In the genomic region with DNA sequence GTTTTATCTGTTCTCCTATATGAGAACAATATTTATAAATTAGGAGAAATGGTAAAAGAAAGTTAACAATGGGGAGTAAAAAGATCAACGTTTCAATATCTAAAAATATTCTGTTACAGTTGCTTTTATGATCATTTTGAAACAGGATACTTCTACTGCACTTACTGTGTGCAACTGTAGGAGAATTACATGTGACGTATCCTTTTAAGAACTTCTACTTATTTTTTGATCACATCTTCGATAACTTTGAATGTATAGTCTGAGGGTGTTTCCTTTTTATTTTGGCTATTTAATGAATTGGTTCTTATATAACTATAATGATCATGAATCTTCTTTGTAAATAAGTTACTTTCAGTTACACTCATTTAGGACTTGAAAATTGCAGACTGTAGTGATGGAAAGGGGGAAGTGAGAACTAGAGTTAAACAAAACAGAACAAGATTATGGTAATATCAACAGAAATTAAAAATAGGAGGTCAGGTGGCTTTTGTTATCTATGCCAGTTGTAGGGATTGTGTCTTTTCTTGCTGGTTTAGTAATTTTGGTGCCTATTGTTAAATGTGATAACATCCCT, we compare ENCODE assay signal across 11 cellular contexts.
A peak's percentile ranks its signal among the peaks of the same experiment; 100 is the strongest.
DNase-seq lines count a peak whose midpoint lies in the region; ATAC-seq, FAIRE-seq and TF ChIP-seq lines count a peak whose summit lies in the region.
"Had no signal": no experiment of that assay in that cellular context is flagged by ENCODE, and none has a peak within 500 bp of the region (broad histone marks: within the 10 kb centered on the region; RNA-seq: fewer than 3 reads in every experiment).

No MANE protein-coding gene starts in this region.

- no peak for TF ChIP-seq POLR2A in GM12878 (IDR thresholded peaks at IDR 0.05; ENCODE audit: low read depth, low read length)

- peaks cover 3% of the 10 kb centered on the region for H3K27me3 Mint-ChIP-seq in activated CD8-positive, alpha-beta memory T cell treated with anti-CD3 and anti-CD28 coated beads, Interleukin-2, amount 10 ng/mL, durations not matched to agents 7 days and 5 days

- peak overlapping the region; percentile 11 for H3K4me2 ChIP-seq in GM12878 (ENCODE audit: control insufficient read depth, insufficient read depth)

- H3K4me3 ChIP-seq in GM12878: no peak overlapping the region

- TF ChIP-seq RAD21 in GM12878 (IDR thresholded peaks at IDR 0.05; ENCODE audit: insufficient read depth, low read depth, low read length): no peak

- intact Hi-C loops in GM12878 (cut with micrococcal nuclease; ENCODE audit: unreplicated experiment): loop anchor here (5.0 kb wide), 1 partner anchor 290 kb away; a partner anchor contains a TSS
- intact Hi-C loops in posterior cingulate gyrus (cut with DNase I): no loop called here

- CTCF ChIA-PET in GM12878 (lab: Yijun Ruan, JAX): interaction anchor here (0.7 kb wide), 1 partner anchor 243 kb away, joined by 3 read pairs; no protein-coding TSS in a partner anchor
- CTCF ChIA-PET in activated CD8-positive, alpha-beta memory T cell treated with anti-CD3 and anti-CD28 coated beads, Interleukin-2, amount 10 ng/mL, durations not matched to agents 7 days and 5 days (lab: Charles Lee): no interaction called here

- ATAC-seq in GM18520 (IDR thresholded peaks at IDR 0.05; ENCODE audit: unreplicated experiment) (peak; percentile 74), GM21619 (IDR thresholded peaks at IDR 0.05; ENCODE audit: unreplicated experiment) (peak; percentile 88), HG03196 (IDR thresholded peaks at IDR 0.05; ENCODE audit: unreplicated experiment) (peak; percentile 93), GM12878 (peak; percentile 91)
- no peak for ATAC-seq in activated CD8-positive, alpha-beta memory T cell treated with anti-CD3 and anti-CD28 coated beads, Interleukin-2, amount 10 ng/mL, durations not matched to agents 7 days and 5 days
- ATAC-seq: effector memory CD8-positive, alpha-beta T cell had no signal

- peak overlapping the region; percentile 90 for H3K27ac ChIP-seq in GM12878 (ENCODE audit: control insufficient read depth, insufficient read depth)

- in situ Hi-C loops in GM12878 (cut with MboI): no loop called here

- no peak overlapping the region for H3K27ac Mint-ChIP-seq in activated CD8-positive, alpha-beta memory T cell treated with anti-CD3 and anti-CD28 coated beads, Interleukin-2, amount 10 ng/mL, durations not matched to agents 7 days and 5 days
- H3K27ac Mint-ChIP-seq: effector memory CD8-positive, alpha-beta T cell; HFFc6 had no signal

- no peaks in the 10 kb centered on the region for H3K36me3 Mint-ChIP-seq in activated CD8-positive, alpha-beta memory T cell treated with anti-CD3 and anti-CD28 coated beads, Interleukin-2, amount 10 ng/mL, durations not matched to agents 7 days and 5 days

- no peaks in the 10 kb centered on the region for H3K36me3 ChIP-seq in GM12878 (ENCODE audit: control insufficient read depth in 2 of 2, insufficient read depth in 2 of 2, low read length in 1 of 2)

- no peaks in the 10 kb centered on the region for H3K79me2 ChIP-seq in GM12878 (ENCODE audit: control insufficient read depth, insufficient read depth, low read length)

- no peaks in the 10 kb centered on the region for H3K9me3 Mint-ChIP-seq in activated CD8-positive, alpha-beta memory T cell treated with anti-CD3 and anti-CD28 coated beads, Interleukin-2, amount 10 ng/mL, durations not matched to agents 7 days and 5 days (ENCODE audit: low read depth)
- H3K9me3 Mint-ChIP-seq: effector memory CD8-positive, alpha-beta T cell; HFFc6 had no signal

- H3K27me3 ChIP-seq in GM12878 (replicated peaks in 1 of 2; ENCODE audit: control insufficient read depth in 2 of 2, insufficient read depth in 2 of 2, low read length in 1 of 2): no peaks in the 10 kb centered on the region

- peaks cover 4% of the 10 kb centered on the region for H3K4me1 Mint-ChIP-seq in activated CD8-positive, alpha-beta memory T cell treated with anti-CD3 and anti-CD28 coated beads, Interleukin-2, amount 10 ng/mL, durations not matched to agents 7 days and 5 days

- peak; percentile 65 for DNase-seq in GM12878 (ENCODE audit: low read depth, low spot score)
- DNase-seq in activated CD8-positive, alpha-beta memory T cell treated with anti-CD3 and anti-CD28 coated beads, Interleukin-2, amount 10 ng/mL, durations not matched to agents 7 days and 5 days: no peak
- DNase-seq in A172 (ENCODE audit: low spot score): no peak
- no peak for DNase-seq in posterior cingulate gyrus
- DNase-seq in iPS-NIHi7 (ENCODE audit: extremely low spot score): no peak
- DNase-seq: effector memory CD8-positive, alpha-beta T cell; HFFc6; stimulated activated CD4-positive, alpha-beta T cell treated with anti-CD3 and anti-CD28 coated beads, Interleukin-4, amount 100 ng/mL, for 24 hours had no signal

- 0% methylated on average over 3 of the region's 3 CpGs for WGBS in GM12878 (ENCODE audit: insufficient coverage, insufficient replicate concordance, low lambda C conversion rate, missing lambda C conversion rate)

- no peak overlapping the region for H3K9ac ChIP-seq in GM12878 (ENCODE audit: control insufficient read depth, insufficient read depth, low read length)

- peak overlapping the region; percentile 11 for H2AFZ ChIP-seq in GM12878 (ENCODE audit: control insufficient read depth, low read depth, low read length)

- SMC1A ChIA-PET in GM12878 (lab: Charles Lee; ENCODE audit: uncharacterized antibody, unreplicated experiment): interaction anchor here (0.5 to 1.6 kb wide), 3 partner anchors 11 to 121 kb away, joined by 3 to 5 read pairs (median 4); no protein-coding TSS in a partner anchor

- peaks cover 30% of the 10 kb centered on the region for H3K4me1 ChIP-seq in GM12878 (ENCODE audit: control insufficient read depth, insufficient read depth, low read length)

- no peak overlapping the region for H3K4me3 Mint-ChIP-seq in activated CD8-positive, alpha-beta memory T cell treated with anti-CD3 and anti-CD28 coated beads, Interleukin-2, amount 10 ng/mL, durations not matched to agents 7 days and 5 days
- H3K4me3 Mint-ChIP-seq: effector memory CD8-positive, alpha-beta T cell; HFFc6 had no signal

- no TSS peak for BruUV-seq in GM12878 (replicated peaks; lab: Mats Ljungman, UMichigan)

- TF ChIP-seq EP300 in GM12878 (IDR thresholded peaks at IDR 0.05; ENCODE audit: borderline replicate concordance in 1 of 2, control insufficient read depth in 1 of 2, low read depth in 2 of 2, low read length in 2 of 2): peak; percentile 91 to 93

- no peak for TF ChIP-seq CTCF in GM12878 (IDR thresholded peaks at IDR 0.05 in 2 of 3, conservative IDR thresholded peaks at IDR 0.05 in 1 of 3; ENCODE audit: control insufficient read depth in 2 of 3, extremely low read depth in 1 of 3, insufficient read depth in 1 of 3, low read depth in 3 of 3, low read length in 3 of 3)

- POLR2A ChIA-PET in GM12878 (lab: Charles Lee): no interaction called here

- peak; percentile 92 for FAIRE-seq in GM12878 (lab: Jason Lieb, UNC)

- H3K9me3 ChIP-seq in GM12878 (replicated peaks; ENCODE audit: control insufficient read depth, insufficient read depth, low read length): no peaks in the 10 kb centered on the region; the same call in 1 of the 3 replicates

- no peaks in the 10 kb centered on the region for H4K20me1 ChIP-seq in GM12878 (ENCODE audit: control insufficient read depth, insufficient read depth)

- RAD21 ChIA-PET in GM12878 (lab: Charles Lee; ENCODE audit: unreplicated experiment): interaction anchor here (0.8 kb wide), 1 partner anchor 493 kb away, joined by 3 read pairs; no protein-coding TSS in a partner anchor

TF ChIP-seq in GM12878, 131 proteins besides CTCF, POLR2A, EP300 and RAD21 (continues in another document):
- TF ChIP-seq, protein P1, sequence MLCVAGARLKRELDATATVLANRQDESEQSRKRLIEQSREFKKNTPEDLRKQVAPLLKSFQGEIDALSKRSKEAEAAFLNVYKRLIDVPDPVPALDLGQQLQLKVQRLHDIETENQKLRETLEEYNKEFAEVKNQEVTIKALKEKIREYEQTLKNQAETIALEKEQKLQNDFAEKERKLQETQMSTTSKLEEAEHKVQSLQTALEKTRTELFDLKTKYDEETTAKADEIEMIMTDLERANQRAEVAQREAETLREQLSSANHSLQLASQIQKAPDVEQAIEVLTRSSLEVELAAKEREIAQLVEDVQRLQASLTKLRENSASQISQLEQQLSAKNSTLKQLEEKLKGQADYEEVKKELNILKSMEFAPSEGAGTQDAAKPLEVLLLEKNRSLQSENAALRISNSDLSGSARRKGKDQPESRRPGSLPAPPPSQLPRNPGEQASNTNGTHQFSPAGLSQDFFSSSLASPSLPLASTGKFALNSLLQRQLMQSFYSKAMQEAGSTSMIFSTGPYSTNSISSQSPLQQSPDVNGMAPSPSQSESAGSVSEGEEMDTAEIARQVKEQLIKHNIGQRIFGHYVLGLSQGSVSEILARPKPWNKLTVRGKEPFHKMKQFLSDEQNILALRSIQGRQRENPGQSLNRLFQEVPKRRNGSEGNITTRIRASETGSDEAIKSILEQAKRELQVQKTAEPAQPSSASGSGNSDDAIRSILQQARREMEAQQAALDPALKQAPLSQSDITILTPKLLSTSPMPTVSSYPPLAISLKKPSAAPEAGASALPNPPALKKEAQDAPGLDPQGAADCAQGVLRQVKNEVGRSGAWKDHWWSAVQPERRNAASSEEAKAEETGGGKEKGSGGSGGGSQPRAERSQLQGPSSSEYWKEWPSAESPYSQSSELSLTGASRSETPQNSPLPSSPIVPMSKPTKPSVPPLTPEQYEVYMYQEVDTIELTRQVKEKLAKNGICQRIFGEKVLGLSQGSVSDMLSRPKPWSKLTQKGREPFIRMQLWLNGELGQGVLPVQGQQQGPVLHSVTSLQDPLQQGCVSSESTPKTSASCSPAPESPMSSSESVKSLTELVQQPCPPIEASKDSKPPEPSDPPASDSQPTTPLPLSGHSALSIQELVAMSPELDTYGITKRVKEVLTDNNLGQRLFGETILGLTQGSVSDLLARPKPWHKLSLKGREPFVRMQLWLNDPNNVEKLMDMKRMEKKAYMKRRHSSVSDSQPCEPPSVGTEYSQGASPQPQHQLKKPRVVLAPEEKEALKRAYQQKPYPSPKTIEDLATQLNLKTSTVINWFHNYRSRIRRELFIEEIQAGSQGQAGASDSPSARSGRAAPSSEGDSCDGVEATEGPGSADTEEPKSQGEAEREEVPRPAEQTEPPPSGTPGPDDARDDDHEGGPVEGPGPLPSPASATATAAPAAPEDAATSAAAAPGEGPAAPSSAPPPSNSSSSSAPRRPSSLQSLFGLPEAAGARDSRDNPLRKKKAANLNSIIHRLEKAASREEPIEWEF (IDR thresholded peaks at IDR 0.05; ENCODE audit: insufficient replicate concordance, low read depth, low read length): peak; percentile 89
- TF ChIP-seq CREM (IDR thresholded peaks at IDR 0.05; ENCODE audit: low read depth) (peak; percentile 72), IRF4 (IDR thresholded peaks at IDR 0.05; ENCODE audit: low read depth, low read length) (peak; percentile 81), RUNX3 (IDR thresholded peaks at IDR 0.05; ENCODE audit: low read length) (peak; percentile 70), MEF2B (IDR thresholded peaks at IDR 0.05; ENCODE audit: partially characterized antibody, poor library complexity, severe bottlenecking) (peak; percentile 76), FOXM1 (IDR thresholded peaks at IDR 0.05; ENCODE audit: low read depth, low read length) (peak; percentile 84; the same call in 1 of the 2 replicates), MTA3 (IDR thresholded peaks at IDR 0.05; ENCODE audit: borderline replicate concordance, low read length) (peak; percentile 56; the same call in 1 of the 2 replicates), DPF2 (IDR thresholded peaks at IDR 0.05) (peak; percentile 90)
